In genomic region chr1:217482356-217483102, GRCh38 we compare ENCODE assay signal across 8 cellular contexts.
DNase-seq lines count a peak whose midpoint lies in the region; ATAC-seq, FAIRE-seq and TF ChIP-seq lines count a peak whose summit lies in the region.

No MANE protein-coding gene starts in this region.

- H3K36me3 ChIP-seq in hepatocyte (replicated peaks; ENCODE audit: insufficient read depth, low read depth) = no peaks in the 10 kb centered on the region

- H2AFZ ChIP-seq in hepatocyte = no peak overlapping the region

- H3K4me3 ChIP-seq in fibroblast of mammary gland (ENCODE audit: control insufficient read depth, low read depth, low read length) = no peak overlapping the region
- H3K4me3 ChIP-seq in hepatocyte = no peak overlapping the region

- H3K27ac ChIP-seq in hepatocyte = no peak overlapping the region

- H3K27me3 ChIP-seq in hepatocyte = no peaks in the 10 kb centered on the region

- peaks cover 3% of the 10 kb centered on the region for H3K9me3 ChIP-seq in hepatocyte (ENCODE audit: low read depth)

- 94% methylated on average over 3 of the region's 3 CpGs for WGBS in hepatocyte (ENCODE audit: low lambda C conversion rate, missing lambda C conversion rate)

- H3K9me2 ChIP-seq in hepatocyte (replicated peaks; ENCODE audit: insufficient read depth) = no peaks in the 10 kb centered on the region

- DNase-seq in activated T-cell treated with anti-CD3 and anti-CD28 coated beads for 48 hours (ENCODE audit: low read depth) = peak; percentile 46
- no peak for DNase-seq in activated T-cell treated with anti-CD3 and anti-CD28 coated beads, Interleukin-2, amount 50 U/mL, for 1 hour
- DNase-seq in SKM-1 (lab: John Stamatoyannopoulos, UW; ENCODE audit: unreplicated experiment) = peak; percentile 19
- peak; percentile 90 for DNase-seq in fibroblast of mammary gland (ENCODE audit: low read depth)
- peak; percentile 61 for DNase-seq in urothelium cell line (ENCODE audit: low spot score)
- no peak for DNase-seq in hepatocyte (ENCODE audit: low spot score)
- DNase-seq in central memory CD4-positive, alpha-beta T cell = no peak

- no peaks in the 10 kb centered on the region for H3K4me1 ChIP-seq in hepatocyte (ENCODE audit: insufficient read depth)

- no peaks in the 10 kb centered on the region for H3K79me2 ChIP-seq in hepatocyte

- FAIRE-seq in urothelium cell line (lab: Jason Lieb, UNC) = no peak

- no peak for TF ChIP-seq CTCF in fibroblast of mammary gland (conservative IDR thresholded peaks at IDR 0.05; ENCODE audit: control insufficient read depth, insufficient read depth, low read depth, low read length)
- no peak for TF ChIP-seq CTCF in hepatocyte (IDR thresholded peaks at IDR 0.05; ENCODE audit: poor library complexity)

- no peaks in the 10 kb centered on the region for H4K20me1 ChIP-seq in hepatocyte (ENCODE audit: insufficient read depth, poor library complexity, severe bottlenecking)

- H3K4me2 ChIP-seq in hepatocyte = no peak overlapping the region

- ATAC-seq in HG03025 (IDR thresholded peaks at IDR 0.05; ENCODE audit: low FRiP score, unreplicated experiment) = peak; percentile 79

Comparison
In these comparisons a context has a peak if more than half of its experiments do, and no peak if none do; other contexts are left out.
1. DNase-seq: peak in activated T-cell treated with anti-CD3 and anti-CD28 coated beads for 48 hours (single experiment), SKM-1 (single experiment), fibroblast of mammary gland (single experiment) and urothelium cell line (single experiment); none in activated T-cell treated with anti-CD3 and anti-CD28 coated beads, Interleukin-2, amount 50 U/mL, for 1 hour (single experiment), hepatocyte (single experiment) and central memory CD4-positive, alpha-beta T cell (single experiment).